In genomic region chr1:204763773-204764427, GRCh38 we compare ENCODE assay signal across 8 cellular contexts.
DNase-seq lines count a peak whose midpoint lies in the region; ATAC-seq and TF ChIP-seq lines count a peak whose summit lies in the region.

No MANE protein-coding gene starts in this region.

- no peaks in the 10 kb centered on the region for H3K36me3 Mint-ChIP-seq in activated CD8-positive, alpha-beta T cell treated with anti-CD3 and anti-CD28 coated beads for 36 hours (ENCODE audit: low read depth)

- no peaks in the 10 kb centered on the region for H3K27me3 ChIP-seq in effector memory CD4-positive, alpha-beta T cell (replicated peaks; ENCODE audit: control insufficient read depth, insufficient read depth, low read length, poor library complexity, severe bottlenecking)
- H3K27me3 ChIP-seq in mesendoderm (ENCODE audit: insufficient read depth, low read length, poor library complexity): no peaks in the 10 kb centered on the region

- H2BK15ac ChIP-seq in mesendoderm (replicated peaks; ENCODE audit: low read depth): no peak overlapping the region

- intact Hi-C loops in activated CD8-positive, alpha-beta T cell treated with anti-CD3 and anti-CD28 coated beads for 36 hours (cut with micrococcal nuclease): loop anchor here (2.0 kb wide), 1 partner anchor 197 kb away; no protein-coding TSS in a partner anchor

- no peak overlapping the region for H2BK5ac ChIP-seq in mesendoderm (ENCODE audit: low read length)

- H3K4me2 ChIP-seq in mesendoderm (ENCODE audit: low read length): no peak overlapping the region

- no peaks in the 10 kb centered on the region for H3K9me3 ChIP-seq in effector memory CD4-positive, alpha-beta T cell (ENCODE audit: control insufficient read depth, low read length)

- H3K18ac ChIP-seq in mesendoderm (ENCODE audit: low read length): no peak overlapping the region

- H3K79me1 ChIP-seq in mesendoderm (ENCODE audit: low read length): no peaks in the 10 kb centered on the region

- no peak overlapping the region for H3K4me3 Mint-ChIP-seq in activated CD8-positive, alpha-beta T cell treated with anti-CD3 and anti-CD28 coated beads for 36 hours

- no peak overlapping the region for H3K4ac ChIP-seq in mesendoderm (ENCODE audit: low read depth, low read length)

- no peak overlapping the region for H3K23ac ChIP-seq in mesendoderm (ENCODE audit: low read length)

- peak; percentile 87 for TF ChIP-seq CTCF in activated CD8-positive, alpha-beta T cell treated with anti-CD3 and anti-CD28 coated beads for 36 hours (IDR thresholded peaks at IDR 0.05)

- no CpG with 5 or more reads among the region's 18 CpGs for WGBS in mesendoderm (ENCODE audit: extremely low coverage, insufficient coverage, low lambda C conversion rate)

- peak overlapping the region; percentile 56 for H3K56ac ChIP-seq in mesendoderm (ENCODE audit: low read length)

- peak overlapping the region; percentile 12 for H3K9ac ChIP-seq in mesendoderm (ENCODE audit: low read length)

- peak; percentile 77 for ATAC-seq in HG03460 (IDR thresholded peaks at IDR 0.05; ENCODE audit: unreplicated experiment)
- peak; percentile 99 for ATAC-seq in activated CD8-positive, alpha-beta T cell treated with anti-CD3 and anti-CD28 coated beads for 36 hours

- POLR2A ChIA-PET in activated CD8-positive, alpha-beta T cell treated with anti-CD3 and anti-CD28 coated beads for 36 hours (lab: Charles Lee): interaction anchor here (0.8 to 0.9 kb wide), 2 partner anchors 28 to 195 kb away, joined by 3 to 5 read pairs; no protein-coding TSS in a partner anchor

- no peak overlapping the region for H4K5ac ChIP-seq in mesendoderm (ENCODE audit: low read length)

- DNase-seq in SIG-M5 treated with dmso at 0.1 percent for 504 hours (lab: John Stamatoyannopoulos, UW; ENCODE audit: unreplicated experiment) (peak; percentile 72), SIG-M5 (lab: John Stamatoyannopoulos, UW) (no peak), NCI-H82 treated with DMSO at 0.1 percent for 48 hours (lab: John Stamatoyannopoulos, UW; ENCODE audit: unreplicated experiment) (peak; percentile 86), mesendoderm (peak; percentile 88)
- peak; percentile 92 for DNase-seq in activated CD8-positive, alpha-beta T cell treated with anti-CD3 and anti-CD28 coated beads for 36 hours
- peak; percentile 19 to 37 (median 31) for DNase-seq in effector memory CD4-positive, alpha-beta T cell
- DNase-seq in stimulated activated CD8-positive, alpha-beta memory T cell treated with anti-CD3 and anti-CD28 coated beads, Interleukin-15, amount 100 ng/mL, for 48 hours (ENCODE audit: low read depth in 2 of 2): peak; percentile 71 to 73

- H3K79me2 ChIP-seq in mesendoderm (ENCODE audit: control insufficient read depth, insufficient read depth, low read length): no peaks in the 10 kb centered on the region

- H3K4me3 ChIP-seq in effector memory CD4-positive, alpha-beta T cell (ENCODE audit: insufficient read depth, low read depth, low read length, poor library complexity, severe bottlenecking): no peak overlapping the region
- no peak overlapping the region for H3K4me3 ChIP-seq in mesendoderm (ENCODE audit: low read length)

- H2AK5ac ChIP-seq in mesendoderm (ENCODE audit: low read length): no peak overlapping the region

- CTCF ChIA-PET in activated CD8-positive, alpha-beta T cell treated with anti-CD3 and anti-CD28 coated beads for 36 hours (lab: Charles Lee): interaction anchor here (0.6 to 8.9 kb wide), 63 partner anchors 9 to 432 kb away, joined by 3 to 158 read pairs (median 4); partner anchors contain the start of gene LRRN2

- peaks cover 10% of the 10 kb centered on the region for H3K4me1 Mint-ChIP-seq in activated CD8-positive, alpha-beta T cell treated with anti-CD3 and anti-CD28 coated beads for 36 hours (ENCODE audit: low read depth)

- no peak overlapping the region for H4K8ac ChIP-seq in mesendoderm (ENCODE audit: low read depth, low read length)

- H3K4me1 ChIP-seq in effector memory CD4-positive, alpha-beta T cell (ENCODE audit: control insufficient read depth, insufficient read depth, low read length, poor library complexity, severe bottlenecking): no peaks in the 10 kb centered on the region
- H3K4me1 ChIP-seq in mesendoderm (ENCODE audit: control insufficient read depth, low read depth, low read length): peaks cover 3% of the 10 kb centered on the region

- no peak overlapping the region for H3K27ac ChIP-seq in effector memory CD4-positive, alpha-beta T cell (ENCODE audit: insufficient read depth, low read length, poor library complexity, severe bottlenecking)
- no peak overlapping the region for H3K27ac ChIP-seq in mesendoderm (ENCODE audit: low read depth, low read length)

- H3K27me3 Mint-ChIP-seq in activated CD8-positive, alpha-beta T cell treated with anti-CD3 and anti-CD28 coated beads for 36 hours: peaks cover 4% of the 10 kb centered on the region

- no peak overlapping the region for H3K27ac Mint-ChIP-seq in activated CD8-positive, alpha-beta T cell treated with anti-CD3 and anti-CD28 coated beads for 36 hours

- no peaks in the 10 kb centered on the region for H3K9me3 Mint-ChIP-seq in activated CD8-positive, alpha-beta T cell treated with anti-CD3 and anti-CD28 coated beads for 36 hours

- H3K36me3 ChIP-seq in effector memory CD4-positive, alpha-beta T cell (ENCODE audit: control insufficient read depth, insufficient read depth, low read length): no peaks in the 10 kb centered on the region
- H3K36me3 ChIP-seq in mesendoderm (ENCODE audit: control insufficient read depth, insufficient read depth, low read length): no peaks in the 10 kb centered on the region

- H2BK120ac ChIP-seq in mesendoderm (ENCODE audit: low read depth, low read length): no peak overlapping the region
